Comparison of ENCODE assay signal across 19 cellular contexts in genomic region chr18:54330768-54331548, GRCh38. TPM values are rescaled to one million over a fixed set of nuclear protein-coding genes. Genes with fewer than 3 reads are reported as not detected.
DNase-seq lines count a peak whose midpoint lies in the region; TF ChIP-seq lines count a peak whose summit lies in the region.
"Had no signal": no experiment of that assay in that cellular context is flagged by ENCODE, and none has a peak within 500 bp of the region (broad histone marks: within the 10 kb centered on the region; RNA-seq: fewer than 3 reads in every experiment).

No MANE protein-coding gene starts in this region.

- DNase-seq in MCF 10A (ENCODE audit: unreplicated experiment), result peak; percentile 8
- no peak for DNase-seq in breast epithelium (ENCODE audit: low spot score in 2 of 2)
- DNase-seq in NCI-H2227 (lab: John Stamatoyannopoulos, UW; ENCODE audit: unreplicated experiment), result peak; percentile 6
- no peak for DNase-seq in chondrocyte (ENCODE audit: low spot score)
- DNase-seq in superior temporal gyrus (ENCODE audit: extremely low spot score), result peak; percentile 46
- DNase-seq in activated CD4-positive, alpha-beta T cell treated with anti-CD3 and anti-CD28 coated beads for 4 hours, result no peak
- DNase-seq in ovary, result no peak
- no peak for DNase-seq in activated T-cell treated with anti-CD3 and anti-CD28 coated beads for 4 hours
- DNase-seq: activated naive CD4-positive, alpha-beta T cell; effector memory CD8-positive, alpha-beta T cell; NCI-H1930; NCI-H774; occipital lobe; SJCRH30; small intestine; stimulated activated naive CD8-positive, alpha-beta T cell treated with anti-CD3 and anti-CD28 coated beads, Interleukin-15, amount 100 ng/mL, for 72 hours had no signal

- no peaks in the 10 kb centered on the region for H3K9me3 Mint-ChIP-seq in MCF 10A (ENCODE audit: unreplicated experiment)
- no peaks in the 10 kb centered on the region for H3K9me3 Mint-ChIP-seq in chondrocyte (ENCODE audit: low read depth)
- H3K9me3 Mint-ChIP-seq: brain; effector memory CD8-positive, alpha-beta T cell; stimulated activated naive CD8-positive, alpha-beta T cell treated with anti-CD3 and anti-CD28 coated beads, Interleukin-15, amount 100 ng/mL, for 72 hours had no signal

- TF ChIP-seq EP300 in ovary (IDR thresholded peaks at IDR 0.05), result no peak

- intact Hi-C loops in MCF 10A (cut with micrococcal nuclease) (loop anchor here (1.0 kb wide), 1 partner anchor 108 kb away; no protein-coding TSS in a partner anchor), breast epithelium (cut with DNase I; ENCODE audit: low total_unique reads) (no loop called here), ovary (cut with DNase I) (no loop called here)

- WGBS in ovary, 3 donors, result 70 to 74% (median 71%) methylated on average over 6 of the region's 6 CpGs

- H3K36me3 ChIP-seq in breast epithelium (peaks cover 6% of the 10 kb centered on the region), ovary (no peaks in the 10 kb centered on the region)
- H3K36me3 ChIP-seq: SJCRH30 had no signal

- H3K36me3 Mint-ChIP-seq in MCF 10A (ENCODE audit: insufficient read depth, unreplicated experiment) (no peaks in the 10 kb centered on the region), chondrocyte (ENCODE audit: low read depth) (no peaks in the 10 kb centered on the region)
- H3K36me3 Mint-ChIP-seq: brain had no signal

- H3K4me1 Mint-ChIP-seq in MCF 10A (ENCODE audit: insufficient read depth, unreplicated experiment) (peaks cover 3% of the 10 kb centered on the region), chondrocyte (ENCODE audit: low read depth) (no peaks in the 10 kb centered on the region)
- H3K4me1 Mint-ChIP-seq: brain; stimulated activated naive CD8-positive, alpha-beta T cell treated with anti-CD3 and anti-CD28 coated beads, Interleukin-15, amount 100 ng/mL, for 72 hours had no signal

- H3K9me3 ChIP-seq in breast epithelium (no peaks in the 10 kb centered on the region), ovary (no peaks in the 10 kb centered on the region)
- H3K9me3 ChIP-seq: SJCRH30 had no signal

- no TSS peak for BruUV-seq in MCF 10A (replicated peaks; lab: Mats Ljungman, UMichigan)

- no peak overlapping the region for H3K4me3 ChIP-seq in breast epithelium
- no peak overlapping the region for H3K4me3 ChIP-seq in ovary
- H3K4me3 ChIP-seq: SJCRH30 had no signal

- H3K27ac Mint-ChIP-seq in MCF 10A (ENCODE audit: low read depth, unreplicated experiment) (no peak overlapping the region), chondrocyte (ENCODE audit: unreplicated experiment) (no peak overlapping the region)
- H3K27ac Mint-ChIP-seq: brain; effector memory CD8-positive, alpha-beta T cell; stimulated activated naive CD8-positive, alpha-beta T cell treated with anti-CD3 and anti-CD28 coated beads, Interleukin-15, amount 100 ng/mL, for 72 hours had no signal

- TF ChIP-seq POLR2A in breast epithelium (IDR thresholded peaks at IDR 0.05) (no peak), ovary (IDR thresholded peaks at IDR 0.05) (no peak)

- H3K27ac ChIP-seq in breast epithelium (no peak overlapping the region), ovary (no peak overlapping the region)
- H3K27ac ChIP-seq: SJCRH30 had no signal

- H3K27me3 Mint-ChIP-seq in MCF 10A (ENCODE audit: insufficient read depth, unreplicated experiment), result no peaks in the 10 kb centered on the region
- H3K27me3 Mint-ChIP-seq in chondrocyte (ENCODE audit: low read depth), result no peaks in the 10 kb centered on the region
- H3K27me3 Mint-ChIP-seq: brain had no signal

- POLR2A ChIA-PET in MCF 10A (lab: Yijun Ruan, JAX), result no interaction called here

- TF ChIP-seq CTCF in MCF 10A (IDR thresholded peaks at IDR 0.05; ENCODE audit: unreplicated experiment) (no peak), breast epithelium (IDR thresholded peaks at IDR 0.05) (no peak), chondrocyte (IDR thresholded peaks at IDR 0.05) (peak; percentile 71), ovary (IDR thresholded peaks at IDR 0.05) (no peak)

- no peaks in the 10 kb centered on the region for H3K4me1 ChIP-seq in breast epithelium
- H3K4me1 ChIP-seq in ovary (ENCODE audit: insufficient read depth), result no peaks in the 10 kb centered on the region
- H3K4me1 ChIP-seq: SJCRH30 had no signal

- no peaks in the 10 kb centered on the region for H3K27me3 ChIP-seq in breast epithelium
- no peaks in the 10 kb centered on the region for H3K27me3 ChIP-seq in ovary
- H3K27me3 ChIP-seq: SJCRH30 had no signal

- CTCF ChIA-PET in MCF 10A (lab: Yijun Ruan, JAX), result interaction anchor here (1.0 to 1.1 kb wide), 4 partner anchors 13 to 35 kb away, joined by 3 to 4 read pairs (median 3); no protein-coding TSS in a partner anchor

- no peak overlapping the region for H3K4me3 Mint-ChIP-seq in MCF 10A (ENCODE audit: unreplicated experiment)
- no peak overlapping the region for H3K4me3 Mint-ChIP-seq in chondrocyte (ENCODE audit: unreplicated experiment)
- H3K4me3 Mint-ChIP-seq: brain; effector memory CD8-positive, alpha-beta T cell; stimulated activated naive CD8-positive, alpha-beta T cell treated with anti-CD3 and anti-CD28 coated beads, Interleukin-15, amount 100 ng/mL, for 72 hours had no signal

RNA-seq across cellular contexts. Expression of gene STARD6, which starts 26.7 kb away (rescaled TPM):
- total RNA-seq in MCF 10A (2022) (not detected in 2 replicates), breast epithelium (not detected), chondrocyte (not detected in 3 replicates), ovary (not detected)
- not detected for polyA plus RNA-seq in ovary
- total RNA-seq: glomerular endothelial cell, mononuclear cell, occipital lobe, SJCRH30 had no signal
- polyA plus RNA-seq: small intestine had no signal

RNA-seq across cellular contexts. Expression of gene C18orf54, which starts 26.7 kb away (rescaled TPM):
- total RNA-seq in MCF 10A (2022), result 4.4 and 5.5 TPM in 2 replicates
- 1 to 10 TPM; 1.3 to 2.3 (median 2.1) TPM for total RNA-seq in breast epithelium
- 3.7 to 8.2 TPM (median 4.3 TPM) in 3 replicates for total RNA-seq in chondrocyte
- total RNA-seq in ovary, result 1 to 10 TPM; 1.2 to 2.5 (median 1.9) TPM
- 1 to 10 TPM in 1 of 2 donors, under 1 TPM in 1; 0.87 to 1.8 TPM for polyA plus RNA-seq in ovary

Comparison
In these comparisons a context has a peak if more than half of its experiments do, and no peak if none do; other contexts are left out.
1. DNase-seq: peak in MCF 10A (single experiment), NCI-H2227 (single experiment) and superior temporal gyrus (single experiment); none in breast epithelium (0 of 2), chondrocyte (single experiment), activated CD4-positive, alpha-beta T cell treated with anti-CD3 and anti-CD28 coated beads for 4 hours (0 of 2), ovary (0 of 5) and activated T-cell treated with anti-CD3 and anti-CD28 coated beads for 4 hours (single experiment).